Comparison of ENCODE assay signal across 20 cellular contexts in the genomic region with DNA sequence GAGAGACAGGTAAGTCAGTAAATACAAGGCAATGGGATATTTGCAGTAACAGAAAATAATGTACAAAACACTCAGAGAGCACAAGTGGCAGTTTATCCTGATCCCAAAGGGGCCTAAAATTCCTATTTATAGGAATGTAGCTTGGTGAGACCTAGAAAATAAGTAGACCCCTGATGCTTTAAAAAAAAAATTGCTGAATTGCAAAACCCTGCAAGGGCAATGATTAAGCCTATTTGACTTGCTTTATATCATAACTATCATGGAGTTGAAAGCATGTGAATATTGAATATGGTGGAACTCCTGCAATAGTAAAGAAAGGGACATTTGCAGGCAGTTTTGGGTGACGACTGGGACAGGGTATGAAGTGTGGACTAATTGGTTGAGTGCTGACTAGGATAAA.
"Had no signal": no experiment of that assay in that cellular context is flagged by ENCODE, and none has a peak within 500 bp of the region (broad histone marks: within the 10 kb centered on the region; RNA-seq: fewer than 3 reads in every experiment).

No MANE protein-coding gene starts in this region.

- H3K4me1 Mint-ChIP-seq: activated naive CD8-positive, alpha-beta T cell treated with anti-CD3 and anti-CD28 coated beads, Interleukin-2, amount 50 U/mL, for 24 hours; stimulated activated naive CD8-positive, alpha-beta T cell treated with anti-CD3 and anti-CD28 coated beads, Interleukin-15, amount 100 ng/mL, for 72 hours had no signal

- H3K9me3 Mint-ChIP-seq: activated naive CD8-positive, alpha-beta T cell treated with anti-CD3 and anti-CD28 coated beads, Interleukin-2, amount 50 U/mL, for 24 hours; dendritic cell treated with granulocyte-macrophage colony-stimulating factor and Interleukin-4, amounts not matched to agents 40 ng/mL and 50 ng/mL, for 4 days had no signal

- H3K27ac ChIP-seq: cardiac muscle cell, parathyroid adenoma, suprapubic skin, tibial nerve, uterus had no signal

- H3K4me3 ChIP-seq: cardiac muscle cell, lung, suprapubic skin, tibial nerve, uterus had no signal

- ATAC-seq: activated CD8-positive, alpha-beta T cell treated with anti-CD3 and anti-CD28 coated beads, Interleukin-2, amount 10 ng/mL, durations not matched to agents 7 days and 5 days; activated naive CD8-positive, alpha-beta T cell treated with anti-CD3 and anti-CD28 coated beads, Interleukin-2, amount 50 U/mL, for 24 hours; esophagus mucosa; stimulated activated naive CD8-positive, alpha-beta T cell treated with anti-CD3 and anti-CD28 coated beads, Interleukin-15, amount 100 ng/mL, for 72 hours had no signal

- DNase-seq: activated CD4-positive, alpha-beta T cell treated with anti-CD3 and anti-CD28 coated beads for 1 hour; activated CD4-positive, alpha-beta T cell treated with anti-CD3 and anti-CD28 coated beads, Interleukin-2, amount 50 U/mL, for 1 hour; activated CD8-positive, alpha-beta T cell treated with anti-CD3 and anti-CD28 coated beads, Interleukin-2, amount 10 ng/mL, durations not matched to agents 7 days and 5 days; activated gamma-delta T cell; activated naive CD4-positive, alpha-beta T cell treated with anti-CD3 and anti-CD28 coated beads, Interleukin-2, amount 50 U/mL, for 16 hours; activated naive CD8-positive, alpha-beta T cell treated with anti-CD3 and anti-CD28 coated beads, Interleukin-2, amount 50 U/mL, for 24 hours; effector memory CD4-positive, alpha-beta T cell; stimulated activated CD4-positive, alpha-beta T cell treated with anti-CD3 and anti-CD28 coated beads, Interleukin-12 subunit alpha, Interleukin-12 subunit beta, amount 100 ng/mL, for 4 hours; stimulated activated naive CD8-positive, alpha-beta T cell treated with anti-CD3 and anti-CD28 coated beads, Interleukin-15, amount 100 ng/mL, for 72 hours; T-helper 1 cell; uterus had no signal

- H3K27me3 ChIP-seq: cardiac muscle cell, suprapubic skin, tibial nerve, uterus had no signal

- H3K9me3 ChIP-seq: suprapubic skin, uterus had no signal

- H3K27me3 Mint-ChIP-seq: activated naive CD8-positive, alpha-beta T cell treated with anti-CD3 and anti-CD28 coated beads, Interleukin-2, amount 50 U/mL, for 24 hours; dendritic cell treated with granulocyte-macrophage colony-stimulating factor and Interleukin-4, amounts not matched to agents 40 ng/mL and 50 ng/mL, for 4 days; stimulated activated naive CD8-positive, alpha-beta T cell treated with anti-CD3 and anti-CD28 coated beads, Interleukin-15, amount 100 ng/mL, for 72 hours had no signal

- H3K4me3 Mint-ChIP-seq: activated CD8-positive, alpha-beta T cell treated with anti-CD3 and anti-CD28 coated beads, Interleukin-2, amount 10 ng/mL, durations not matched to agents 7 days and 5 days; activated naive CD8-positive, alpha-beta T cell treated with anti-CD3 and anti-CD28 coated beads, Interleukin-2, amount 50 U/mL, for 24 hours; activated T-helper 1 cell treated with anti-CD3 and anti-CD28 coated beads, Interleukin-12 subunit alpha, Interleukin-12 subunit beta, Interleukin-2, Interleukin-4 antibody, amounts not matched to agents 30 ng/mL and 10 ng/mL and 1 ng/mL, durations not matched to agents 14 hours and 24 hours and 36 hours; dendritic cell treated with granulocyte-macrophage colony-stimulating factor and Interleukin-4, amounts not matched to agents 40 ng/mL and 50 ng/mL, for 4 days; nephron; stimulated activated naive CD8-positive, alpha-beta T cell treated with anti-CD3 and anti-CD28 coated beads, Interleukin-15, amount 100 ng/mL, for 72 hours had no signal

- H3K27ac Mint-ChIP-seq: activated CD8-positive, alpha-beta T cell treated with anti-CD3 and anti-CD28 coated beads, Interleukin-2, amount 10 ng/mL, durations not matched to agents 7 days and 5 days; activated naive CD8-positive, alpha-beta T cell treated with anti-CD3 and anti-CD28 coated beads, Interleukin-2, amount 50 U/mL, for 24 hours; activated T-helper 1 cell treated with anti-CD3 and anti-CD28 coated beads, Interleukin-12 subunit alpha, Interleukin-12 subunit beta, Interleukin-2, Interleukin-4 antibody, amounts not matched to agents 30 ng/mL and 10 ng/mL and 1 ng/mL, durations not matched to agents 14 hours and 24 hours and 36 hours; dendritic cell treated with granulocyte-macrophage colony-stimulating factor and Interleukin-4, amounts not matched to agents 40 ng/mL and 50 ng/mL, for 4 days; stimulated activated naive CD8-positive, alpha-beta T cell treated with anti-CD3 and anti-CD28 coated beads, Interleukin-15, amount 100 ng/mL, for 72 hours had no signal

- H2AFZ ChIP-seq: parathyroid adenoma had no signal

- H3K36me3 ChIP-seq: cardiac muscle cell, suprapubic skin, tibial nerve, uterus had no signal

- H3K4me1 ChIP-seq: parathyroid adenoma, tibial nerve, uterus had no signal

- H3K9ac ChIP-seq: parathyroid adenoma had no signal
